ENCODE assay signal across 8 cellular contexts in genomic region chr2:152717242-152718046, GRCh38. TPM values are rescaled to one million over a fixed set of nuclear protein-coding genes. Genes with fewer than 3 reads are reported as not detected.
DNase-seq lines count a peak whose midpoint lies in the region; ATAC-seq and TF ChIP-seq lines count a peak whose summit lies in the region.

Gene PRPF40A (minus strand): TSS chr2:152717461. CDS start chr2:152717439, 22 bp downstream.

- H3K36me3 Mint-ChIP-seq in activated naive CD8-positive, alpha-beta T cell treated with anti-CD3 and anti-CD28 coated beads, Interleukin-2, amount 10 ng/mL, durations not matched to agents 7 days and 5 days = peaks cover 22% of the 10 kb centered on the region

- H3K4me3 Mint-ChIP-seq in activated naive CD8-positive, alpha-beta T cell treated with anti-CD3 and anti-CD28 coated beads, Interleukin-2, amount 10 ng/mL, durations not matched to agents 7 days and 5 days = peak within 1 kb of the TSS; percentile 95

- H3K4me1 Mint-ChIP-seq in activated naive CD8-positive, alpha-beta T cell treated with anti-CD3 and anti-CD28 coated beads, Interleukin-2, amount 10 ng/mL, durations not matched to agents 7 days and 5 days = peaks cover 33% of the 10 kb centered on the region

- peak within 1 kb of the TSS; percentile 98 for H3K4me2 ChIP-seq in SU-DHL-6 (ENCODE audit: low read depth, low read length, poor library complexity, severe bottlenecking)

- 0 to 1% (median 0%) methylated on average over 63 to 68 of the region's 68 CpGs for WGBS in ovary, 3 donors
- 0% methylated on average over 29 to 46 of the region's 68 CpGs for WGBS in thyroid gland, 2 donors

- no peaks in the 10 kb centered on the region for H3K27me3 ChIP-seq in SU-DHL-6 (ENCODE audit: low read length)
- H3K27me3 ChIP-seq in ovary = no peaks in the 10 kb centered on the region
- no peaks in the 10 kb centered on the region for H3K27me3 ChIP-seq in thyroid gland

- ATAC-seq in HG02678 (IDR thresholded peaks at IDR 0.05; ENCODE audit: unreplicated experiment) = peak; percentile 64
- peak; percentile 78 for ATAC-seq in activated naive CD8-positive, alpha-beta T cell treated with anti-CD3 and anti-CD28 coated beads, Interleukin-2, amount 10 ng/mL, durations not matched to agents 7 days and 5 days (ENCODE audit: low read depth)

- TF ChIP-seq EP300 in ovary (IDR thresholded peaks at IDR 0.05) = no peak

- H3K27ac Mint-ChIP-seq in activated naive CD8-positive, alpha-beta T cell treated with anti-CD3 and anti-CD28 coated beads, Interleukin-2, amount 10 ng/mL, durations not matched to agents 7 days and 5 days = peak within 1 kb of the TSS; percentile 97

- TF ChIP-seq CTCF in SU-DHL-6 (IDR thresholded peaks at IDR 0.05; ENCODE audit: insufficient read depth, low read length, poor library complexity, severe bottlenecking) (no peak), ovary (IDR thresholded peaks at IDR 0.05) (peak in 1 of 3 donors; percentile 16), thyroid gland (IDR thresholded peaks at IDR 0.05) (no peak)

- H3K9me2 ChIP-seq in SU-DHL-6 (replicated peaks; ENCODE audit: insufficient read depth, low read length) = no peaks in the 10 kb centered on the region

- H3K36me3 ChIP-seq in SU-DHL-6 (ENCODE audit: low read length) (peaks cover 45% of the 10 kb centered on the region), ovary (no peaks in the 10 kb centered on the region), thyroid gland (peaks cover 0 to 5% of the 10 kb centered on the region in 2 donors)

- H3K4me3 ChIP-seq in SU-DHL-6 (ENCODE audit: insufficient read depth, low read length, poor library complexity, severe bottlenecking) (peak within 1 kb of the TSS; percentile 94), ovary (peak within 1 kb of the TSS; percentile 96), thyroid gland (replicated peaks in 1 of 3) (peak within 1 kb of the TSS; percentile 72 to 94 (median 85))

- POLR2A ChIA-PET in activated naive CD8-positive, alpha-beta T cell treated with anti-CD3 and anti-CD28 coated beads, Interleukin-2, amount 10 ng/mL, durations not matched to agents 7 days and 5 days (lab: Charles Lee) = interaction anchor here (0.7 to 2.7 kb wide), 12 partner anchors 9 to 1455 kb away, joined by 3 to 24 read pairs (median 3); partner anchors contain the start of gene RBM43

- DNase-seq in NCI-H128 (lab: John Stamatoyannopoulos, UW; ENCODE audit: unreplicated experiment) (peak; percentile 85), head of caudate nucleus (peak; percentile 98 to 100 (median 100)), ovary (peak; percentile 98 to 99 (median 99)), thyroid gland (peak; percentile 99)
- DNase-seq in activated naive CD8-positive, alpha-beta T cell treated with anti-CD3 and anti-CD28 coated beads, Interleukin-2, amount 10 ng/mL, durations not matched to agents 7 days and 5 days = peak; percentile 98

- no peaks in the 10 kb centered on the region for H3K9me3 Mint-ChIP-seq in activated naive CD8-positive, alpha-beta T cell treated with anti-CD3 and anti-CD28 coated beads, Interleukin-2, amount 10 ng/mL, durations not matched to agents 7 days and 5 days

- intact Hi-C loops in head of caudate nucleus (cut with DNase I) (loop anchor here (5.0 to 10.0 kb wide), 2 partner anchors 380 to 543 kb away; partner anchors contain the start of genes FMNL2 and STAM2), ovary (cut with DNase I) (loop anchor here in 1 of 4 donors (5.0 kb wide), 1 partner anchor 540 kb away; the partner anchor contains the start of gene STAM2), thyroid gland (cut with DNase I) (loop anchor here (10.0 kb wide), 1 partner anchor 543 kb away; the partner anchor contains the start of gene STAM2)

- H3K9ac ChIP-seq in SU-DHL-6 (ENCODE audit: low read length) = peak within 1 kb of the TSS; percentile 95

- H3K27ac ChIP-seq in SU-DHL-6 (ENCODE audit: low read depth, low read length) = peak within 1 kb of the TSS; percentile 90
- peak within 1 kb of the TSS; percentile 92 to 94 for H3K27ac ChIP-seq in ovary
- H3K27ac ChIP-seq in thyroid gland = peak within 1 kb of the TSS; percentile 92 to 98 (median 98)

- peaks cover 83% of the 10 kb centered on the region for H3K79me2 ChIP-seq in SU-DHL-6 (ENCODE audit: insufficient read depth, low read length)

- H4K20me1 ChIP-seq in SU-DHL-6 (ENCODE audit: low read depth, low read length) = peaks cover 33% of the 10 kb centered on the region

- H3K9me3 ChIP-seq in SU-DHL-6 (ENCODE audit: insufficient read depth, low read length) (no peaks in the 10 kb centered on the region), ovary (no peaks in the 10 kb centered on the region), thyroid gland (no peaks in the 10 kb centered on the region)

- TF ChIP-seq POLR2A in GM10847 (IDR thresholded peaks at IDR 0.05; ENCODE audit: extremely low read depth, insufficient read length) (peak; percentile 85), ovary (IDR thresholded peaks at IDR 0.05) (peak; percentile 60), thyroid gland (IDR thresholded peaks at IDR 0.05) (peak; percentile 65 to 89)

- 0 out of 2 replicates have a peak, but pooled peaks cover 6% of the 10 kb centered on the region for H3F3A ChIP-seq in SU-DHL-6 (ENCODE audit: insufficient read depth)

- H3K4me1 ChIP-seq in ovary (ENCODE audit: insufficient read depth) (peaks cover 5% of the 10 kb centered on the region), thyroid gland (peaks cover 11 to 16% of the 10 kb centered on the region in 2 donors)

- peak within 1 kb of the TSS; percentile 94 for H2AFZ ChIP-seq in SU-DHL-6 (ENCODE audit: low read depth, low read length, severe bottlenecking)

- H3K27me3 Mint-ChIP-seq in activated naive CD8-positive, alpha-beta T cell treated with anti-CD3 and anti-CD28 coated beads, Interleukin-2, amount 10 ng/mL, durations not matched to agents 7 days and 5 days = no peaks in the 10 kb centered on the region

RNA-seq across cellular contexts. Expression of gene PRPF40A, which starts in this region (rescaled TPM):
- total RNA-seq in activated naive CD8-positive, alpha-beta T cell treated with anti-CD3 and anti-CD28 coated beads, Interleukin-2, amount 10 ng/mL, durations not matched to agents 7 days and 5 days = 100 to 1,000 TPM; 108 to 113 TPM
- total RNA-seq in ovary (10 to 100 TPM; 55.0 to 81.9 (median 64.9) TPM), thyroid gland (100 to 1,000 TPM in 2 of 4 donors, 10 to 100 TPM in 2; 86.8 to 147 (median 102) TPM)
- 10 to 100 TPM; 27.5 to 33.4 TPM for polyA plus RNA-seq in ovary

Comparison
In these comparisons a context has a peak if more than half of its experiments do, and no peak if none do; other contexts are left out.
1. Peak in every context shown above with its lines: DNase-seq, ATAC-seq, H3K4me3 ChIP-seq and H3K27ac ChIP-seq.